Comparison of ENCODE assay signal across 9 cellular contexts in the genomic region with DNA sequence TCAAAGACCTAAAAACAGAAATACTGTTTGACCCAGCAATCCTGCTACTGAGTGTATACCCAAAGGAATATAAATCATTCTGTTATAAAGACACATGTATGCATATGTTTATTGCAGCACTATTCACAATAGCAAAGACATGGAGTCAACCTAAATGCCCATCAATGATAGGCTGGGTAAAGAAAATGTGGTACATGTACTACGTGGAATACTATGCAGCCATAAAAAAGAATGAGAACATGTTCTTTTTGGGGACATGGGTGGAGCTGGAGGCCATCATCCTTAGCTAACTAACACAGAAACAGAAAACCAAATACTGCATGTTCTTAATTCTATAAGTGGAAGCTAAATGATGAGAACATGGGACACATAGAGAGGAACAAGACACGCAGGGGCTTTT.
"Had no signal": no experiment of that assay in that cellular context is flagged by ENCODE, and none has a peak within 500 bp of the region (broad histone marks: within the 10 kb centered on the region; RNA-seq: fewer than 3 reads in every experiment).

No MANE protein-coding gene starts in this region.

- H2AFZ ChIP-seq: GM23248 had no signal

- H3K9ac ChIP-seq: GM23248, KMS-11 had no signal

- H3K27ac ChIP-seq: GM23248, KMS-11 had no signal

- H3K9me3 ChIP-seq: HAP-1 had no signal

- H3K4me3 ChIP-seq: GM23248, HAP-1 had no signal

- DNase-seq: GM23248, GOT3, H7, IMR-90, KBM-7 had no signal

- H3K4me2 ChIP-seq: KMS-11 had no signal

- H3K36me3 ChIP-seq: HAP-1 had no signal

- H3K4me1 ChIP-seq: HAP-1 had no signal

- ATAC-seq: HCT116 had no signal

- FAIRE-seq: HTR-8/SVneo had no signal
